13 cellular contexts compared by ENCODE assay signal in genomic region chr2:194616334-194616733, GRCh38.
DNase-seq lines count a peak whose midpoint lies in the region; ATAC-seq, FAIRE-seq and TF ChIP-seq lines count a peak whose summit lies in the region.
"Had no signal": no experiment of that assay in that cellular context is flagged by ENCODE, and none has a peak within 500 bp of the region (broad histone marks: within the 10 kb centered on the region; RNA-seq: fewer than 3 reads in every experiment).

No MANE protein-coding gene starts in this region.

- H4K5ac ChIP-seq in H9 (ENCODE audit: insufficient read length, low read depth, low read length), result no peak overlapping the region

- no peaks in the 10 kb centered on the region for H3K23me2 ChIP-seq in H9 (ENCODE audit: insufficient read length, low read depth, low read length, poor library complexity, severe bottlenecking)

- no peaks in the 10 kb centered on the region for H3K79me1 ChIP-seq in H9 (ENCODE audit: insufficient read depth, low read depth, low read length, poor library complexity, severe bottlenecking)

- H3K56ac ChIP-seq in H9 (ENCODE audit: insufficient read length, low read depth, low read length), result no peak overlapping the region

- no CpG with 5 or more reads among the region's 1 CpG for WGBS in H9 (ENCODE audit: extremely low coverage, insufficient read length, low lambda C conversion rate)

- H3K9me3 Mint-ChIP-seq in activated CD4-positive, alpha-beta T cell treated with anti-CD3 and anti-CD28 coated beads for 36 hours (ENCODE audit: low read depth), result no peaks in the 10 kb centered on the region
- no peaks in the 10 kb centered on the region for H3K9me3 Mint-ChIP-seq in activated CD4-positive, alpha-beta T cell treated with anti-CD3 and anti-CD28 coated beads, Interleukin-2, amount 10 ng/mL, durations not matched to agents 24 days and 14 days
- H3K9me3 Mint-ChIP-seq in H9, result peaks cover 18% of the 10 kb centered on the region in 2 experiments

- H3K9ac ChIP-seq in H9 (ENCODE audit: extremely low read depth, insufficient read length, low read length), result no peak overlapping the region

- H2BK20ac ChIP-seq in H9 (ENCODE audit: low read depth, low read length, poor library complexity, severe bottlenecking), result no peak overlapping the region

- H2BK5ac ChIP-seq in H9 (ENCODE audit: insufficient read length, low read length), result no peak overlapping the region

- H3K4ac ChIP-seq in H9 (ENCODE audit: low read depth, low read length), result no peak overlapping the region

- H3K4me2 ChIP-seq in H9 (ENCODE audit: insufficient read depth, insufficient read length, low read length), result no peak overlapping the region

- no peak overlapping the region for H2BK15ac ChIP-seq in H9 (ENCODE audit: low read depth, low read length)

- H3K4me1 ChIP-seq in H9 (ENCODE audit: insufficient read depth, low read length), result no peaks in the 10 kb centered on the region

- intact Hi-C loops in activated CD4-positive, alpha-beta T cell treated with anti-CD3 and anti-CD28 coated beads for 36 hours (cut with DNase I, micrococcal nuclease), result no loop called here
- intact Hi-C loops in activated CD4-positive, alpha-beta T cell treated with anti-CD3 and anti-CD28 coated beads, Interleukin-2, amount 10 ng/mL, durations not matched to agents 24 days and 14 days (cut with micrococcal nuclease), result no loop called here

- no peak overlapping the region for H2BK12ac ChIP-seq in H9 (ENCODE audit: insufficient read length, low read depth, low read length)

- FAIRE-seq in GM18507 (lab: Jason Lieb, UNC), result peak; percentile 68

- H3K18ac ChIP-seq in H9 (ENCODE audit: insufficient read length, low read depth, low read length), result no peak overlapping the region

- H3K4me1 Mint-ChIP-seq in activated CD4-positive, alpha-beta T cell treated with anti-CD3 and anti-CD28 coated beads for 36 hours, result no peaks in the 10 kb centered on the region
- no peaks in the 10 kb centered on the region for H3K4me1 Mint-ChIP-seq in activated CD4-positive, alpha-beta T cell treated with anti-CD3 and anti-CD28 coated beads, Interleukin-2, amount 10 ng/mL, durations not matched to agents 24 days and 14 days
- no peaks in the 10 kb centered on the region for H3K4me1 Mint-ChIP-seq in H9
- H3K4me1 Mint-ChIP-seq: activated naive CD8-positive, alpha-beta T cell treated with anti-CD3 and anti-CD28 coated beads, Interleukin-2, amount 50 U/mL, for 24 hours had no signal

- H3K14ac ChIP-seq in H9 (ENCODE audit: insufficient read depth, low read length), result no peak overlapping the region

- POLR2A ChIA-PET in activated CD4-positive, alpha-beta T cell treated with anti-CD3 and anti-CD28 coated beads for 36 hours (lab: Charles Lee), result no interaction called here

- no peaks in the 10 kb centered on the region for H3K27me3 Mint-ChIP-seq in activated CD4-positive, alpha-beta T cell treated with anti-CD3 and anti-CD28 coated beads for 36 hours
- H3K27me3 Mint-ChIP-seq in activated CD4-positive, alpha-beta T cell treated with anti-CD3 and anti-CD28 coated beads, Interleukin-2, amount 10 ng/mL, durations not matched to agents 24 days and 14 days, result no peaks in the 10 kb centered on the region
- H3K27me3 Mint-ChIP-seq in H9 (ENCODE audit: low read depth), result peaks cover 2% of the 10 kb centered on the region; the same call in 1 of the 2 replicates
- H3K27me3 Mint-ChIP-seq: activated naive CD8-positive, alpha-beta T cell treated with anti-CD3 and anti-CD28 coated beads, Interleukin-2, amount 50 U/mL, for 24 hours had no signal

- no peak overlapping the region for H2BK120ac ChIP-seq in H9 (ENCODE audit: low read depth, low read length, poor library complexity, severe bottlenecking)

- H3K4me3 Mint-ChIP-seq in activated CD4-positive, alpha-beta T cell treated with anti-CD3 and anti-CD28 coated beads for 36 hours, result no peak overlapping the region
- no peak overlapping the region for H3K4me3 Mint-ChIP-seq in activated CD4-positive, alpha-beta T cell treated with anti-CD3 and anti-CD28 coated beads, Interleukin-2, amount 10 ng/mL, durations not matched to agents 24 days and 14 days
- H3K4me3 Mint-ChIP-seq in H9, result no peak overlapping the region
- H3K4me3 Mint-ChIP-seq: activated naive CD8-positive, alpha-beta T cell treated with anti-CD3 and anti-CD28 coated beads, Interleukin-2, amount 50 U/mL, for 24 hours; mesothelial cell of epicardium had no signal

- no peak for DNase-seq in GM18507 (ENCODE audit: extremely low spot score, insufficient read length, low read depth)
- no peak for DNase-seq in activated CD4-positive, alpha-beta T cell treated with anti-CD3 and anti-CD28 coated beads for 36 hours
- DNase-seq in stimulated activated CD4-positive, alpha-beta T cell treated with anti-CD3 and anti-CD28 coated beads, Interleukin-1b, Interleukin-23, amount 100 ng/mL, for 48 hours, result no peak
- DNase-seq in activated CD4-positive, alpha-beta T cell treated with anti-CD3 and anti-CD28 coated beads, Interleukin-2, amount 10 ng/mL, durations not matched to agents 24 days and 14 days, result no peak
- DNase-seq in H9, result no peak
- DNase-seq: activated naive CD8-positive, alpha-beta T cell treated with anti-CD3 and anti-CD28 coated beads, Interleukin-2, amount 50 U/mL, for 24 hours; DMS 273 treated with DMSO at 0.1 percent for 48 hours; KG1; NCI-H146 had no signal

- H3T11ph ChIP-seq in H9 (ENCODE audit: low read length), result no peak overlapping the region

- H3K79me2 ChIP-seq in H9 (ENCODE audit: insufficient read depth, low read length), result no peaks in the 10 kb centered on the region

- H4K91ac ChIP-seq in H9 (ENCODE audit: insufficient read length, low read depth, low read length), result no peak overlapping the region

- no peak overlapping the region for H2AK5ac ChIP-seq in H9 (ENCODE audit: insufficient read length, low read length)

- no peaks in the 10 kb centered on the region for H3K36me3 Mint-ChIP-seq in activated CD4-positive, alpha-beta T cell treated with anti-CD3 and anti-CD28 coated beads for 36 hours (ENCODE audit: low read depth)
- H3K36me3 Mint-ChIP-seq in activated CD4-positive, alpha-beta T cell treated with anti-CD3 and anti-CD28 coated beads, Interleukin-2, amount 10 ng/mL, durations not matched to agents 24 days and 14 days (ENCODE audit: low read depth), result no peaks in the 10 kb centered on the region
- peaks cover 8 to 22% (median 12%) of the 10 kb centered on the region in 3 experiments for H3K36me3 Mint-ChIP-seq in H9 (ENCODE audit: insufficient read depth in 1 of 3, low read depth in 3 of 3)

- no peaks in the 10 kb centered on the region for H4K20me1 ChIP-seq in H9 (ENCODE audit: control insufficient read depth, insufficient read depth, insufficient read length)

- TF ChIP-seq CTCF in H9 (conservative IDR thresholded peaks at IDR 0.05), result no peak

- H3K9me3 ChIP-seq in H9 (ENCODE audit: control insufficient read depth, low read depth, low read length), result no peaks in the 10 kb centered on the region

- no peak overlapping the region for H2AFZ ChIP-seq in H9 (ENCODE audit: low read length)

- H4K8ac ChIP-seq in H9 (replicated peaks; ENCODE audit: insufficient read length, low read depth, low read length), result no peak overlapping the region

- no peaks in the 10 kb centered on the region for H3K27me3 ChIP-seq in H9 (ENCODE audit: insufficient read depth, low read length)

- CTCF ChIA-PET in activated CD4-positive, alpha-beta T cell treated with anti-CD3 and anti-CD28 coated beads for 36 hours (lab: Charles Lee), result no interaction called here

- peak; percentile 62 for ATAC-seq in GM19455 (IDR thresholded peaks at IDR 0.05; ENCODE audit: unreplicated experiment)
- ATAC-seq in HG02840 (IDR thresholded peaks at IDR 0.05; ENCODE audit: low FRiP score, unreplicated experiment), result peak; percentile 69
- peak; percentile 64 for ATAC-seq in HG03439 (IDR thresholded peaks at IDR 0.05; ENCODE audit: unreplicated experiment)
- ATAC-seq in activated CD4-positive, alpha-beta T cell treated with anti-CD3 and anti-CD28 coated beads for 36 hours, result no peak
- ATAC-seq: activated naive CD8-positive, alpha-beta T cell treated with anti-CD3 and anti-CD28 coated beads, Interleukin-2, amount 50 U/mL, for 24 hours had no signal

- no peak overlapping the region for H3K27ac Mint-ChIP-seq in activated CD4-positive, alpha-beta T cell treated with anti-CD3 and anti-CD28 coated beads for 36 hours
- H3K27ac Mint-ChIP-seq in activated CD4-positive, alpha-beta T cell treated with anti-CD3 and anti-CD28 coated beads, Interleukin-2, amount 10 ng/mL, durations not matched to agents 24 days and 14 days, result no peak overlapping the region
- no peak overlapping the region for H3K27ac Mint-ChIP-seq in H9
- H3K27ac Mint-ChIP-seq: activated naive CD8-positive, alpha-beta T cell treated with anti-CD3 and anti-CD28 coated beads, Interleukin-2, amount 50 U/mL, for 24 hours; mesothelial cell of epicardium had no signal

- H3K23ac ChIP-seq in H9 (ENCODE audit: insufficient read length, low read depth, low read length), result no peak overlapping the region

- no peak overlapping the region for H3K27ac ChIP-seq in H9 (ENCODE audit: insufficient read length, low read depth, low read length)
